7 cellular contexts compared by ENCODE assay signal in the genomic region with DNA sequence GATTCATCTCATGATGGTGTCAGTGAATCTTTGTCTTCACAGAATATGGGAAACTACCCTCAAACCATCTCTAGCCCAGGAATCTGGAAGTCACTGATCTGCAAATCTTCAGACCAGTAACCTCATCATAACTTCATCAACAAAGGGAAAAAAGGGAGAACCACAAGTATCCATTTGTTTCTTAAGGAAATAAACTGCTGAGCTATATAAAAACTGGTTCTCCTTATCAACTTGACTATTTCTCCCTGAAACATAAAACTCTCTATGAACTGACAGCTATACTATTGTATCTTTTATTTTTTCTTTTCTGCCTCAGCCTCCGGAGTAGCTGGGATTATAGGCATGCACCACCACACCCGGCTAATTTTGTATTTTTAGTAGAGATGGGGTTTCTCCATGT.
"Had no signal": no experiment of that assay in that cellular context is flagged by ENCODE, and none has a peak within 500 bp of the region (broad histone marks: within the 10 kb centered on the region; RNA-seq: fewer than 3 reads in every experiment).

No MANE protein-coding gene starts in this region.

- H2AFZ ChIP-seq: GM23338 had no signal

- H3K27ac ChIP-seq: HL-60 had no signal

- H3K4me3 Mint-ChIP-seq: GM23338, H9, IgD-negative memory B cell had no signal

- H3K4me1 Mint-ChIP-seq: GM23338, H9 had no signal

- H3K27ac Mint-ChIP-seq: GM23338, H9, IgD-negative memory B cell had no signal

- H3K9me3 Mint-ChIP-seq: GM23338, H9 had no signal

- H3K4me3 ChIP-seq: GM23338 had no signal

- H3K27me3 Mint-ChIP-seq: IgD-negative memory B cell had no signal

- H3K4me2 ChIP-seq: GM23338 had no signal

- FAIRE-seq: H1 had no signal

- ATAC-seq: GM23338 had no signal

- DNase-seq: H9, HCEC 1CT, KG1 had no signal
